In genomic region chr6:166410426-166410935, GRCh38 we compare ENCODE assay signal across 21 cellular contexts. TPM values are rescaled to one million over a fixed set of nuclear protein-coding genes. Genes with fewer than 3 reads are reported as not detected.
DNase-seq lines count a peak whose midpoint lies in the region; ATAC-seq and TF ChIP-seq lines count a peak whose summit lies in the region.
"Had no signal": no experiment of that assay in that cellular context is flagged by ENCODE, and none has a peak within 500 bp of the region (broad histone marks: within the 10 kb centered on the region; RNA-seq: fewer than 3 reads in every experiment).

No MANE protein-coding gene starts in this region.

- peak overlapping the region; percentile 74 for H3K4me3 Mint-ChIP-seq in activated naive CD4-positive, alpha-beta T cell treated with anti-CD3 and anti-CD28 coated beads, Interleukin-2, amount 50 U/mL, for 24 hours
- no peak overlapping the region for H3K4me3 Mint-ChIP-seq in activated naive CD4-positive, alpha-beta T cell treated with anti-CD3 and anti-CD28 coated beads for 36 hours
- H3K4me3 Mint-ChIP-seq in T-helper 17 cell (peak overlapping the region; percentile 39), neural progenitor cell (no peak overlapping the region)

- no peaks in the 10 kb centered on the region for H3K36me3 ChIP-seq in neural progenitor cell
- peaks cover 0 to 37% (median 0%) of the 10 kb centered on the region in 3 donors for H3K36me3 ChIP-seq in esophagus squamous epithelium
- H3K36me3 ChIP-seq: SJSA1 had no signal

- H3K27me3 ChIP-seq in neural progenitor cell: no peaks in the 10 kb centered on the region
- H3K27me3 ChIP-seq in esophagus squamous epithelium: no peaks in the 10 kb centered on the region
- H3K27me3 ChIP-seq: dorsolateral prefrontal cortex, SJSA1 had no signal

- H3K4me1 ChIP-seq in neural progenitor cell: no peaks in the 10 kb centered on the region
- H3K4me1 ChIP-seq in esophagus squamous epithelium: no peaks in the 10 kb centered on the region
- H3K4me1 ChIP-seq: SJSA1 had no signal

- H3K27ac Mint-ChIP-seq in activated naive CD4-positive, alpha-beta T cell treated with anti-CD3 and anti-CD28 coated beads, Interleukin-2, amount 50 U/mL, for 24 hours: no peak overlapping the region
- H3K27ac Mint-ChIP-seq in activated naive CD4-positive, alpha-beta T cell treated with anti-CD3 and anti-CD28 coated beads for 36 hours: no peak overlapping the region
- H3K27ac Mint-ChIP-seq in T-helper 17 cell (peak overlapping the region; percentile 89), neural progenitor cell (peak overlapping the region; percentile 90)
- H3K27ac Mint-ChIP-seq: activated naive CD4-positive, alpha-beta T cell treated with anti-CD3 and anti-CD28 coated beads, Interleukin-2, amount 50 U/mL, for 72 hours had no signal

- TF ChIP-seq CTCF in neural progenitor cell (IDR thresholded peaks at IDR 0.05) (no peak), esophagus squamous epithelium (IDR thresholded peaks at IDR 0.05) (no peak)

- H3K27ac ChIP-seq in neural progenitor cell (no peak overlapping the region), esophagus squamous epithelium (no peak overlapping the region)
- H3K27ac ChIP-seq: dorsolateral prefrontal cortex, SJSA1 had no signal

- CTCF ChIA-PET in activated naive CD4-positive, alpha-beta T cell treated with anti-CD3 and anti-CD28 coated beads for 36 hours (lab: Charles Lee): interaction anchor here (1.2 to 4.7 kb wide), 3 partner anchors 10 to 97 kb away, joined by 3 to 31 read pairs (median 5); no protein-coding TSS in a partner anchor

- DNase-seq in activated naive CD4-positive, alpha-beta T cell treated with anti-CD3 and anti-CD28 coated beads for 36 hours: no peak
- DNase-seq in T-helper 17 cell (no peak), neural progenitor cell (ENCODE audit: low spot score) (no peak), NCI-H187 treated with DMSO at 0.1 percent for 48 hours (lab: John Stamatoyannopoulos, UW) (no peak), esophagus squamous epithelium (lab: John Stamatoyannopoulos, UW) (no peak), GDM1 (lab: John Stamatoyannopoulos, UW) (no peak)
- DNase-seq: activated CD4-positive, alpha-beta T cell treated with anti-CD3 and anti-CD28 coated beads for 4 hours; dorsolateral prefrontal cortex; erythroblast; MM.1S; NCI-H2081 treated with DMSO at 0.1 percent for 48 hours; NCI-H526; PC-3; stimulated activated CD4-positive, alpha-beta T cell treated with anti-CD3 and anti-CD28 coated beads, Interleukin-2, amount 100 ng/mL, for 48 hours; substantia nigra; T-helper 9 cell had no signal

- H3K4me3 ChIP-seq in neural progenitor cell (no peak overlapping the region), esophagus squamous epithelium (no peak overlapping the region)
- H3K4me3 ChIP-seq: dorsolateral prefrontal cortex, SJSA1 had no signal

- no peaks in the 10 kb centered on the region for H3K9me3 Mint-ChIP-seq in activated naive CD4-positive, alpha-beta T cell treated with anti-CD3 and anti-CD28 coated beads, Interleukin-2, amount 50 U/mL, for 24 hours
- no peaks in the 10 kb centered on the region for H3K9me3 Mint-ChIP-seq in activated naive CD4-positive, alpha-beta T cell treated with anti-CD3 and anti-CD28 coated beads for 36 hours
- H3K9me3 Mint-ChIP-seq in neural progenitor cell: no peaks in the 10 kb centered on the region

- no peaks in the 10 kb centered on the region for H3K27me3 Mint-ChIP-seq in activated naive CD4-positive, alpha-beta T cell treated with anti-CD3 and anti-CD28 coated beads, Interleukin-2, amount 50 U/mL, for 24 hours
- no peaks in the 10 kb centered on the region for H3K27me3 Mint-ChIP-seq in activated naive CD4-positive, alpha-beta T cell treated with anti-CD3 and anti-CD28 coated beads for 36 hours (ENCODE audit: low read depth)
- no peaks in the 10 kb centered on the region for H3K27me3 Mint-ChIP-seq in T-helper 17 cell
- peaks cover 4% of the 10 kb centered on the region for H3K27me3 Mint-ChIP-seq in neural progenitor cell (ENCODE audit: insufficient read depth, low read depth)

- no peaks in the 10 kb centered on the region for H4K20me1 ChIP-seq in neural progenitor cell (ENCODE audit: low read depth)

- H2AFZ ChIP-seq in neural progenitor cell (replicated peaks): no peak overlapping the region

- no peaks in the 10 kb centered on the region for H3F3A ChIP-seq in neural progenitor cell (ENCODE audit: low read depth)

- H3K36me3 Mint-ChIP-seq in activated naive CD4-positive, alpha-beta T cell treated with anti-CD3 and anti-CD28 coated beads, Interleukin-2, amount 50 U/mL, for 24 hours: peaks cover 2% of the 10 kb centered on the region
- peaks cover 2% of the 10 kb centered on the region for H3K36me3 Mint-ChIP-seq in activated naive CD4-positive, alpha-beta T cell treated with anti-CD3 and anti-CD28 coated beads for 36 hours (ENCODE audit: low read depth)
- H3K36me3 Mint-ChIP-seq in T-helper 17 cell (ENCODE audit: low read depth) (peaks cover 4% of the 10 kb centered on the region), neural progenitor cell (peaks cover 4% of the 10 kb centered on the region)

- no peaks in the 10 kb centered on the region for H3K79me2 ChIP-seq in neural progenitor cell (ENCODE audit: low read depth)

- TF ChIP-seq POLR2A in esophagus squamous epithelium (IDR thresholded peaks at IDR 0.05): no peak

- H3K4me1 Mint-ChIP-seq in activated naive CD4-positive, alpha-beta T cell treated with anti-CD3 and anti-CD28 coated beads, Interleukin-2, amount 50 U/mL, for 24 hours: peaks cover 61% of the 10 kb centered on the region
- H3K4me1 Mint-ChIP-seq in activated naive CD4-positive, alpha-beta T cell treated with anti-CD3 and anti-CD28 coated beads for 36 hours (ENCODE audit: low read depth): peaks cover 46% of the 10 kb centered on the region
- peaks cover 43% of the 10 kb centered on the region for H3K4me1 Mint-ChIP-seq in T-helper 17 cell
- peaks cover 14% of the 10 kb centered on the region for H3K4me1 Mint-ChIP-seq in neural progenitor cell

- ATAC-seq in GM21423 (IDR thresholded peaks at IDR 0.05; ENCODE audit: unreplicated experiment) (peak; percentile 45), T-helper 17 cell (no peak)
- ATAC-seq: activated naive CD4-positive, alpha-beta T cell treated with anti-CD3 and anti-CD28 coated beads, Interleukin-2, amount 50 U/mL, for 72 hours; HCT116; PC-3 had no signal

- H3K9ac ChIP-seq in neural progenitor cell: no peak overlapping the region

- 50 to 58% methylated on average over 10 of the region's 10 CpGs for WGBS in esophagus squamous epithelium, 2 donors

- intact Hi-C loops in activated naive CD4-positive, alpha-beta T cell treated with anti-CD3 and anti-CD28 coated beads for 36 hours (cut with micrococcal nuclease): loop anchor here (10.0 kb wide), 1 partner anchor 1294 kb away; no protein-coding TSS in a partner anchor
- intact Hi-C loops in esophagus squamous epithelium (cut with DNase I): no loop called here

- H3K9me3 ChIP-seq in T-helper 17 cell (ENCODE audit: control insufficient read depth, low read length, poor library complexity, severe bottlenecking) (no peaks in the 10 kb centered on the region), neural progenitor cell (ENCODE audit: low read depth) (no peaks in the 10 kb centered on the region), esophagus squamous epithelium (no peaks in the 10 kb centered on the region)
- H3K9me3 ChIP-seq: SJSA1 had no signal

- H3K4me2 ChIP-seq in neural progenitor cell: no peak overlapping the region

RNA-seq across cellular contexts. Expression of gene MPC1, which starts 27.7 kb away (rescaled TPM):
- 10 to 100 TPM; 16.6 to 18.7 TPM for total RNA-seq in activated naive CD4-positive, alpha-beta T cell treated with anti-CD3 and anti-CD28 coated beads for 36 hours
- 10 to 100 TPM; 21.6 to 22.1 TPM for total RNA-seq in T-helper 17 cell
- 9.4 and 13.2 TPM in 2 replicates for total RNA-seq in neural progenitor cell (ENCODE audit: low replicate concordance)
- total RNA-seq in esophagus squamous epithelium: 10 to 100 TPM; 43.1 to 64.3 (median 59.5) TPM

Comparison
In these comparisons a context has a peak if more than half of its experiments do, and no peak if none do; other contexts are left out.
1. H3K4me3 Mint-ChIP-seq: peak in activated naive CD4-positive, alpha-beta T cell treated with anti-CD3 and anti-CD28 coated beads, Interleukin-2, amount 50 U/mL, for 24 hours (single experiment) and T-helper 17 cell (single experiment); none in activated naive CD4-positive, alpha-beta T cell treated with anti-CD3 and anti-CD28 coated beads for 36 hours (single experiment) and neural progenitor cell (single experiment).
2. H3K27ac Mint-ChIP-seq: peak in T-helper 17 cell (single experiment) and neural progenitor cell (single experiment); none in activated naive CD4-positive, alpha-beta T cell treated with anti-CD3 and anti-CD28 coated beads, Interleukin-2, amount 50 U/mL, for 24 hours (single experiment) and activated naive CD4-positive, alpha-beta T cell treated with anti-CD3 and anti-CD28 coated beads for 36 hours (single experiment).